1 cellular context compared by ENCODE assay signal in the genomic region with DNA sequence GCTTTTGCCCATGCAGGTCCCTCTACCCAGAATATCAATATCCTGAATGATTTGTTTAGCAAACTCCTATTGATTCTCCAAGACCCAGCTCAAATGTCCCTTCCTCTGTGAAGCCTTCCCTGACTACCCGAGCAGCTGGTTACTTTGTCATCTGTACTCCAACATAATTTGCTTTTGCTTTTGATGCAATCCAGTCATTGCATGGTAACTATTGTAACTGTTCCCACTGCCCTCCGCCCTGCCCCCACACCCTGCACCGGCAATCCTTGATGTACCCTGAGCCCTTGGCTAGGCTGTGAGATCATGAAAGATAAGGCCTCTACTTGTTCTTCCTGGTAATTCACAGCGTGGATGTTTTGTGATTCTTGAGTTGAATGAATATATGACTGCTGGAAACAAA.
A peak's percentile ranks its signal among the peaks of the same experiment; 100 is the strongest.
TF ChIP-seq lines count a peak whose summit lies in the region.

No MANE protein-coding gene starts in this region.

TF ChIP-seq in HepG2, 621 proteins besides CTCF, POLR2A, EP300 and RAD21 (continued from another document):
- TF ChIP-seq, protein P1, sequence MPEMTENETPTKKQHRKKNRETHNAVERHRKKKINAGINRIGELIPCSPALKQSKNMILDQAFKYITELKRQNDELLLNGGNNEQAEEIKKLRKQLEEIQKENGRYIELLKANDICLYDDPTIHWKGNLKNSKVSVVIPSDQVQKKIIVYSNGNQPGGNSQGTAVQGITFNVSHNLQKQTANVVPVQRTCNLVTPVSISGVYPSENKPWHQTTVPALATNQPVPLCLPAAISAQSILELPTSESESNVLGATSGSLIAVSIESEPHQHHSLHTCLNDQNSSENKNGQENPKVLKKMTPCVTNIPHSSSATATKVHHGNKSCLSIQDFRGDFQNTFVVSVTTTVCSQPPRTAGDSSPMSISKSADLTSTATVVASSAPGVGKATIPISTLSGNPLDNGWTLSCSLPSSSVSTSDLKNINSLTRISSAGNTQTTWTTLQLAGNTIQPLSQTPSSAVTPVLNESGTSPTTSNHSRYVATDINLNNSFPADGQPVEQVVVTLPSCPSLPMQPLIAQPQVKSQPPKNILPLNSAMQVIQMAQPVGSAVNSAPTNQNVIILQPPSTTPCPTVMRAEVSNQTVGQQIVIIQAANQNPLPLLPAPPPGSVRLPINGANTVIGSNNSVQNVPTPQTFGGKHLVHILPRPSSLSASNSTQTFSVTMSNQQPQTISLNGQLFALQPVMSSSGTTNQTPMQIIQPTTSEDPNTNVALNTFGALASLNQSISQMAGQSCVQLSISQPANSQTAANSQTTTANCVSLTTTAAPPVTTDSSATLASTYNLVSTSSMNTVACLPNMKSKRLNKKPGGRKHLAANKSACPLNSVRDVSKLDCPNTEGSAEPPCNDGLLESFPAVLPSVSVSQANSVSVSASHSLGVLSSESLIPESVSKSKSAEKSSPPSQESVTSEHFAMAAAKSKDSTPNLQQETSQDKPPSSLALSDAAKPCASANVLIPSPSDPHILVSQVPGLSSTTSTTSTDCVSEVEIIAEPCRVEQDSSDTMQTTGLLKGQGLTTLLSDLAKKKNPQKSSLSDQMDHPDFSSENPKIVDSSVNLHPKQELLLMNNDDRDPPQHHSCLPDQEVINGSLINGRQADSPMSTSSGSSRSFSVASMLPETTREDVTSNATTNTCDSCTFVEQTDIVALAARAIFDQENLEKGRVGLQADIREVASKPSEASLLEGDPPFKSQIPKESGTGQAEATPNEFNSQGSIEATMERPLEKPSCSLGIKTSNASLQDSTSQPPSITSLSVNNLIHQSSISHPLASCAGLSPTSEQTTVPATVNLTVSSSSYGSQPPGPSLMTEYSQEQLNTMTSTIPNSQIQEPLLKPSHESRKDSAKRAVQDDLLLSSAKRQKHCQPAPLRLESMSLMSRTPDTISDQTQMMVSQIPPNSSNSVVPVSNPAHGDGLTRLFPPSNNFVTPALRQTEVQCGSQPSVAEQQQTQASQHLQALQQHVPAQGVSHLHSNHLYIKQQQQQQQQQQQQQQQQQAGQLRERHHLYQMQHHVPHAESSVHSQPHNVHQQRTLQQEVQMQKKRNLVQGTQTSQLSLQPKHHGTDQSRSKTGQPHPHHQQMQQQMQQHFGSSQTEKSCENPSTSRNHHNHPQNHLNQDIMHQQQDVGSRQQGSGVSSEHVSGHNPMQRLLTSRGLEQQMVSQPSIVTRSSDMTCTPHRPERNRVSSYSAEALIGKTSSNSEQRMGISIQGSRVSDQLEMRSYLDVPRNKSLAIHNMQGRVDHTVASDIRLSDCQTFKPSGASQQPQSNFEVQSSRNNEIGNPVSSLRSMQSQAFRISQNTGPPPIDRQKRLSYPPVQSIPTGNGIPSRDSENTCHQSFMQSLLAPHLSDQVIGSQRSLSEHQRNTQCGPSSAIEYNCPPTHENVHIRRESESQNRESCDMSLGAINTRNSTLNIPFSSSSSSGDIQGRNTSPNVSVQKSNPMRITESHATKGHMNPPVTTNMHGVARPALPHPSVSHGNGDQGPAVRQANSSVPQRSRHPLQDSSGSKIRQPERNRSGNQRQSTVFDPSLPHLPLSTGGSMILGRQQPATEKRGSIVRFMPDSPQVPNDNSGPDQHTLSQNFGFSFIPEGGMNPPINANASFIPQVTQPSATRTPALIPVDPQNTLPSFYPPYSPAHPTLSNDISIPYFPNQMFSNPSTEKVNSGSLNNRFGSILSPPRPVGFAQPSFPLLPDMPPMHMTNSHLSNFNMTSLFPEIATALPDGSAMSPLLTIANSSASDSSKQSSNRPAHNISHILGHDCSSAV (CRISPR knock-in tag; IDR thresholded peaks at IDR 0.05; ENCODE audit: borderline replicate concordance): no peak
- TF ChIP-seq THAP11 (CRISPR knock-in tag; IDR thresholded peaks at IDR 0.05) (peak; percentile 36; the same call in 1 of the 2 replicates), MIER3 (CRISPR knock-in tag; IDR thresholded peaks at IDR 0.05; ENCODE audit: borderline replicate concordance) (0 out of 2 replicates have a peak, but pooled peaks have one; percentile 28), HNF4G (IDR thresholded peaks at IDR 0.05; ENCODE audit: borderline replicate concordance, low read depth, low read length) (peak; percentile 54), HNF4G (CRISPR knock-in tag; IDR thresholded peaks at IDR 0.05; ENCODE audit: borderline replicate concordance, low read depth) (0 out of 2 replicates have a peak, but pooled peaks have one; percentile 41), NCOA1 (CRISPR knock-in tag; IDR thresholded peaks at IDR 0.05) (no peak), KLF6 (CRISPR knock-in tag; IDR thresholded peaks at IDR 0.05) (no peak), HNF4A (CRISPR knock-in tag; IDR thresholded peaks at IDR 0.05) (peak; percentile 85), PRPF4 (IDR thresholded peaks at IDR 0.05; ENCODE audit: low read depth, low read length, poor library complexity, severe bottlenecking) (peak; percentile 53), SOX6 (IDR thresholded peaks at IDR 0.05) (no peak), SOX6 (CRISPR knock-in tag; IDR thresholded peaks at IDR 0.05) (peak; percentile 86), SAP130 (CRISPR knock-in tag; IDR thresholded peaks at IDR 0.05; ENCODE audit: low read depth) (peak; percentile 62), RCOR2 (CRISPR knock-in tag; IDR thresholded peaks at IDR 0.05) (0 out of 2 replicates have a peak, but pooled peaks have one; percentile 13)
- TF ChIP-seq, protein P2, sequence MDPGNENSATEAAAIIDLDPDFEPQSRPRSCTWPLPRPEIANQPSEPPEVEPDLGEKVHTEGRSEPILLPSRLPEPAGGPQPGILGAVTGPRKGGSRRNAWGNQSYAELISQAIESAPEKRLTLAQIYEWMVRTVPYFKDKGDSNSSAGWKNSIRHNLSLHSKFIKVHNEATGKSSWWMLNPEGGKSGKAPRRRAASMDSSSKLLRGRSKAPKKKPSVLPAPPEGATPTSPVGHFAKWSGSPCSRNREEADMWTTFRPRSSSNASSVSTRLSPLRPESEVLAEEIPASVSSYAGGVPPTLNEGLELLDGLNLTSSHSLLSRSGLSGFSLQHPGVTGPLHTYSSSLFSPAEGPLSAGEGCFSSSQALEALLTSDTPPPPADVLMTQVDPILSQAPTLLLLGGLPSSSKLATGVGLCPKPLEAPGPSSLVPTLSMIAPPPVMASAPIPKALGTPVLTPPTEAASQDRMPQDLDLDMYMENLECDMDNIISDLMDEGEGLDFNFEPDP (CRISPR knock-in tag; conservative IDR thresholded peaks at IDR 0.05): no peak
- TF ChIP-seq, protein P3, sequence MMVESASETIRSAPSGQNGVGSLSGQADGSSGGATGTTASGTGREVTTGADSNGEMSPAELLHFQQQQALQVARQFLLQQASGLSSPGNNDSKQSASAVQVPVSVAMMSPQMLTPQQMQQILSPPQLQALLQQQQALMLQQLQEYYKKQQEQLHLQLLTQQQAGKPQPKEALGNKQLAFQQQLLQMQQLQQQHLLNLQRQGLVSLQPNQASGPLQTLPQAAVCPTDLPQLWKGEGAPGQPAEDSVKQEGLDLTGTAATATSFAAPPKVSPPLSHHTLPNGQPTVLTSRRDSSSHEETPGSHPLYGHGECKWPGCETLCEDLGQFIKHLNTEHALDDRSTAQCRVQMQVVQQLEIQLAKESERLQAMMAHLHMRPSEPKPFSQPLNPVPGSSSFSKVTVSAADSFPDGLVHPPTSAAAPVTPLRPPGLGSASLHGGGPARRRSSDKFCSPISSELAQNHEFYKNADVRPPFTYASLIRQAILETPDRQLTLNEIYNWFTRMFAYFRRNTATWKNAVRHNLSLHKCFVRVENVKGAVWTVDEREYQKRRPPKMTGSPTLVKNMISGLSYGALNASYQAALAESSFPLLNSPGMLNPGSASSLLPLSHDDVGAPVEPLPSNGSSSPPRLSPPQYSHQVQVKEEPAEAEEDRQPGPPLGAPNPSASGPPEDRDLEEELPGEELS (CRISPR knock-in tag; IDR thresholded peaks at IDR 0.05): peak; percentile 53; the same call in 1 of the 2 replicates
- TF ChIP-seq, protein P4, sequence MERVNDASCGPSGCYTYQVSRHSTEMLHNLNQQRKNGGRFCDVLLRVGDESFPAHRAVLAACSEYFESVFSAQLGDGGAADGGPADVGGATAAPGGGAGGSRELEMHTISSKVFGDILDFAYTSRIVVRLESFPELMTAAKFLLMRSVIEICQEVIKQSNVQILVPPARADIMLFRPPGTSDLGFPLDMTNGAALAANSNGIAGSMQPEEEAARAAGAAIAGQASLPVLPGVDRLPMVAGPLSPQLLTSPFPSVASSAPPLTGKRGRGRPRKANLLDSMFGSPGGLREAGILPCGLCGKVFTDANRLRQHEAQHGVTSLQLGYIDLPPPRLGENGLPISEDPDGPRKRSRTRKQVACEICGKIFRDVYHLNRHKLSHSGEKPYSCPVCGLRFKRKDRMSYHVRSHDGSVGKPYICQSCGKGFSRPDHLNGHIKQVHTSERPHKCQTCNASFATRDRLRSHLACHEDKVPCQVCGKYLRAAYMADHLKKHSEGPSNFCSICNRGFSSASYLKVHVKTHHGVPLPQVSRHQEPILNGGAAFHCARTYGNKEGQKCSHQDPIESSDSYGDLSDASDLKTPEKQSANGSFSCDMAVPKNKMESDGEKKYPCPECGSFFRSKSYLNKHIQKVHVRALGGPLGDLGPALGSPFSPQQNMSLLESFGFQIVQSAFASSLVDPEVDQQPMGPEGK (CRISPR knock-in tag; IDR thresholded peaks at IDR 0.05): peak; percentile 35; the same call in 1 of the 2 replicates
- TF ChIP-seq, protein P5, sequence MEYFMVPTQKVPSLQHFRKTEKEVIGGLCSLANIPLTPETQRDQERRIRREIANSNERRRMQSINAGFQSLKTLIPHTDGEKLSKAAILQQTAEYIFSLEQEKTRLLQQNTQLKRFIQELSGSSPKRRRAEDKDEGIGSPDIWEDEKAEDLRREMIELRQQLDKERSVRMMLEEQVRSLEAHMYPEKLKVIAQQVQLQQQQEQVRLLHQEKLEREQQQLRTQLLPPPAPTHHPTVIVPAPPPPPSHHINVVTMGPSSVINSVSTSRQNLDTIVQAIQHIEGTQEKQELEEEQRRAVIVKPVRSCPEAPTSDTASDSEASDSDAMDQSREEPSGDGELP (IDR thresholded peaks at IDR 0.05; ENCODE audit: borderline replicate concordance, low read depth): peak; percentile 62; the same call in 1 of the 2 replicates
- TF ChIP-seq, protein P6, sequence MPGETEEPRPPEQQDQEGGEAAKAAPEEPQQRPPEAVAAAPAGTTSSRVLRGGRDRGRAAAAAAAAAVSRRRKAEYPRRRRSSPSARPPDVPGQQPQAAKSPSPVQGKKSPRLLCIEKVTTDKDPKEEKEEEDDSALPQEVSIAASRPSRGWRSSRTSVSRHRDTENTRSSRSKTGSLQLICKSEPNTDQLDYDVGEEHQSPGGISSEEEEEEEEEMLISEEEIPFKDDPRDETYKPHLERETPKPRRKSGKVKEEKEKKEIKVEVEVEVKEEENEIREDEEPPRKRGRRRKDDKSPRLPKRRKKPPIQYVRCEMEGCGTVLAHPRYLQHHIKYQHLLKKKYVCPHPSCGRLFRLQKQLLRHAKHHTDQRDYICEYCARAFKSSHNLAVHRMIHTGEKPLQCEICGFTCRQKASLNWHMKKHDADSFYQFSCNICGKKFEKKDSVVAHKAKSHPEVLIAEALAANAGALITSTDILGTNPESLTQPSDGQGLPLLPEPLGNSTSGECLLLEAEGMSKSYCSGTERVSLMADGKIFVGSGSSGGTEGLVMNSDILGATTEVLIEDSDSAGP (CRISPR knock-in tag; IDR thresholded peaks at IDR 0.05; ENCODE audit: borderline replicate concordance): no peak
- TF ChIP-seq, protein P7, sequence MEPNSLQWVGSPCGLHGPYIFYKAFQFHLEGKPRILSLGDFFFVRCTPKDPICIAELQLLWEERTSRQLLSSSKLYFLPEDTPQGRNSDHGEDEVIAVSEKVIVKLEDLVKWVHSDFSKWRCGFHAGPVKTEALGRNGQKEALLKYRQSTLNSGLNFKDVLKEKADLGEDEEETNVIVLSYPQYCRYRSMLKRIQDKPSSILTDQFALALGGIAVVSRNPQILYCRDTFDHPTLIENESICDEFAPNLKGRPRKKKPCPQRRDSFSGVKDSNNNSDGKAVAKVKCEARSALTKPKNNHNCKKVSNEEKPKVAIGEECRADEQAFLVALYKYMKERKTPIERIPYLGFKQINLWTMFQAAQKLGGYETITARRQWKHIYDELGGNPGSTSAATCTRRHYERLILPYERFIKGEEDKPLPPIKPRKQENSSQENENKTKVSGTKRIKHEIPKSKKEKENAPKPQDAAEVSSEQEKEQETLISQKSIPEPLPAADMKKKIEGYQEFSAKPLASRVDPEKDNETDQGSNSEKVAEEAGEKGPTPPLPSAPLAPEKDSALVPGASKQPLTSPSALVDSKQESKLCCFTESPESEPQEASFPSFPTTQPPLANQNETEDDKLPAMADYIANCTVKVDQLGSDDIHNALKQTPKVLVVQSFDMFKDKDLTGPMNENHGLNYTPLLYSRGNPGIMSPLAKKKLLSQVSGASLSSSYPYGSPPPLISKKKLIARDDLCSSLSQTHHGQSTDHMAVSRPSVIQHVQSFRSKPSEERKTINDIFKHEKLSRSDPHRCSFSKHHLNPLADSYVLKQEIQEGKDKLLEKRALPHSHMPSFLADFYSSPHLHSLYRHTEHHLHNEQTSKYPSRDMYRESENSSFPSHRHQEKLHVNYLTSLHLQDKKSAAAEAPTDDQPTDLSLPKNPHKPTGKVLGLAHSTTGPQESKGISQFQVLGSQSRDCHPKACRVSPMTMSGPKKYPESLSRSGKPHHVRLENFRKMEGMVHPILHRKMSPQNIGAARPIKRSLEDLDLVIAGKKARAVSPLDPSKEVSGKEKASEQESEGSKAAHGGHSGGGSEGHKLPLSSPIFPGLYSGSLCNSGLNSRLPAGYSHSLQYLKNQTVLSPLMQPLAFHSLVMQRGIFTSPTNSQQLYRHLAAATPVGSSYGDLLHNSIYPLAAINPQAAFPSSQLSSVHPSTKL (CRISPR knock-in tag; IDR thresholded peaks at IDR 0.05): peak; percentile 82
TF ChIP-seq in HepG2: peak in this region for 63.
